In genomic region chr19:46732966-46733692, GRCh38 we compare ENCODE assay signal across 14 cellular contexts. TPM values are rescaled to one million over a fixed set of nuclear protein-coding genes. Genes with fewer than 3 reads are reported as not detected.
DNase-seq lines count a peak whose midpoint lies in the region; ATAC-seq and TF ChIP-seq lines count a peak whose summit lies in the region.
"Had no signal": no experiment of that assay in that cellular context is flagged by ENCODE, and none has a peak within 500 bp of the region (broad histone marks: within the 10 kb centered on the region; RNA-seq: fewer than 3 reads in every experiment).

No MANE protein-coding gene starts in this region.

- H3F3A ChIP-seq in SK-N-SH (replicated peaks; ENCODE audit: insufficient read depth), result peaks cover 17% of the 10 kb centered on the region

- TF ChIP-seq RAD21 in SK-N-SH (IDR thresholded peaks at IDR 0.05; ENCODE audit: low read length), result no peak

- peaks cover 72% of the 10 kb centered on the region for H4K20me1 ChIP-seq in SK-N-SH (ENCODE audit: insufficient read depth)

- DNase-seq in SK-N-SH (no peak), astrocyte of the cerebellum (ENCODE audit: low read depth) (no peak), left ventricle myocardium superior (peak; percentile 49), upper lobe of right lung (peak; percentile 73), iPS-NIHi7 (ENCODE audit: extremely low spot score) (no peak)
- DNase-seq: activated naive CD8-positive, alpha-beta T cell treated with anti-CD3 and anti-CD28 coated beads, Interleukin-2, amount 10 ng/mL, durations not matched to agents 7 days and 5 days; DND-41; endodermal cell; NCI-H1092; NCI-H526 had no signal

- no peak for ATAC-seq in SK-N-SH treated with all-trans-retinoic acid at 6 μM for 48 hours
- peak; percentile 17 for ATAC-seq in left ventricle myocardium superior
- ATAC-seq in upper lobe of right lung, result peak; percentile 74
- ATAC-seq in GM21737 (IDR thresholded peaks at IDR 0.05; ENCODE audit: unreplicated experiment), result no peak
- ATAC-seq in GM18858 (IDR thresholded peaks at IDR 0.05; ENCODE audit: unreplicated experiment), result no peak

- TF ChIP-seq CTCF in SK-N-SH (IDR thresholded peaks at IDR 0.05), result no peak
- TF ChIP-seq CTCF in astrocyte of the cerebellum (IDR thresholded peaks at IDR 0.05; ENCODE audit: low read depth, low read length, missing control alignments), result peak; percentile 10
- TF ChIP-seq CTCF in upper lobe of right lung (IDR thresholded peaks at IDR 0.05), result no peak

- H3K9me3 ChIP-seq in SK-N-SH (no peaks in the 10 kb centered on the region), upper lobe of right lung (no peaks in the 10 kb centered on the region)

- no peaks in the 10 kb centered on the region for H3K9me2 ChIP-seq in SK-N-SH

- 84% methylated on average over 13 of the region's 24 CpGs for WGBS in SK-N-SH (ENCODE audit: low lambda C conversion rate)

- TF ChIP-seq EP300 in SK-N-SH (IDR thresholded peaks at IDR 0.05; ENCODE audit: borderline replicate concordance in 1 of 2, low read depth in 1 of 2, low read length in 1 of 2), result no peak

- H3K27me3 ChIP-seq in SK-N-SH (ENCODE audit: insufficient read depth) (no peaks in the 10 kb centered on the region), upper lobe of right lung (no peaks in the 10 kb centered on the region)

- in situ Hi-C loops in astrocyte of the cerebellum (cut with HindIII; ENCODE audit: low sequenced_read_pairs), result no loop called here

- CTCF ChIA-PET in SK-N-SH (lab: Yijun Ruan, JAX), result interaction anchor here (1.4 to 1.5 kb wide), 2 partner anchors 119 to 121 kb away, joined by 3 read pairs; no protein-coding TSS in a partner anchor

- H3K4me3 ChIP-seq in SK-N-SH (ENCODE audit: low read depth in 2 of 2, low read length in 1 of 2) (no peak overlapping the region), astrocyte of the cerebellum (ENCODE audit: low read depth, low read length) (no peak overlapping the region), upper lobe of right lung (no peak overlapping the region)

- intact Hi-C loops in left ventricle myocardium superior (cut with micrococcal nuclease) (no loop called here), upper lobe of right lung (cut with DNase I) (no loop called here)

- no peak overlapping the region for H3K4me2 ChIP-seq in SK-N-SH

- H3K9ac ChIP-seq in SK-N-SH, result no peak overlapping the region

- H3K27ac ChIP-seq in SK-N-SH (ENCODE audit: low read depth in 2 of 2, low read length in 1 of 2) (no peak overlapping the region), upper lobe of right lung (peak overlapping the region; percentile 11)
- H3K27ac ChIP-seq: 22Rv1 had no signal

- no peak overlapping the region for H2AFZ ChIP-seq in SK-N-SH (ENCODE audit: low read depth)

- POLR2A ChIA-PET in SK-N-SH (lab: Yijun Ruan, JAX), result no interaction called here

- H3K4me1 ChIP-seq in SK-N-SH (ENCODE audit: control insufficient read depth in 1 of 2, insufficient read depth in 2 of 2, low read depth in 1 of 2, low read length in 1 of 2) (peaks cover 8 to 10% of the 10 kb centered on the region in 2 experiments; a peak in 2 of 4 replicates), upper lobe of right lung (peaks cover 35% of the 10 kb centered on the region)

- H3K36me3 ChIP-seq in SK-N-SH (replicated peaks in 1 of 2; ENCODE audit: control insufficient read depth in 1 of 2, insufficient read depth in 2 of 2, low read length in 1 of 2) (peaks cover 29 to 77% of the 10 kb centered on the region in 2 experiments), upper lobe of right lung (peaks cover 84% of the 10 kb centered on the region)

- H3K79me2 ChIP-seq in SK-N-SH (ENCODE audit: insufficient read depth), result peaks cover 73% of the 10 kb centered on the region

TF ChIP-seq in SK-N-SH, 30 proteins besides CTCF, POLR2A, EP300 and RAD21:
- TF ChIP-seq USF1 (IDR thresholded peaks at IDR 0.05; ENCODE audit: borderline replicate concordance, low read depth) (no peak), FOSL2 (IDR thresholded peaks at IDR 0.05; ENCODE audit: borderline replicate concordance, low read depth) (peak; percentile 12; the same call in 1 of the 2 replicates)

TF ChIP-seq in SK-N-SH treated with all-trans-retinoic acid at 6 μM for 48 hours, 23 proteins besides CTCF, POLR2A, EP300 and RAD21:
- TF ChIP-seq PPARA (CRISPR knock-in tag; IDR thresholded peaks at IDR 0.05; ENCODE audit: borderline replicate concordance) (no peak), BACH2 (CRISPR knock-in tag; IDR thresholded peaks at IDR 0.05; ENCODE audit: borderline replicate concordance) (no peak), GLIS3 (CRISPR knock-in tag; IDR thresholded peaks at IDR 0.05) (no peak), ZC3H10 (CRISPR knock-in tag; IDR thresholded peaks at IDR 0.05) (no peak), CSRNP3 (CRISPR knock-in tag; IDR thresholded peaks at IDR 0.05) (no peak), RARB (CRISPR knock-in tag; IDR thresholded peaks at IDR 0.05) (no peak), ESRRG (CRISPR knock-in tag; IDR thresholded peaks at IDR 0.05) (no peak)
- TF ChIP-seq, protein P1, sequence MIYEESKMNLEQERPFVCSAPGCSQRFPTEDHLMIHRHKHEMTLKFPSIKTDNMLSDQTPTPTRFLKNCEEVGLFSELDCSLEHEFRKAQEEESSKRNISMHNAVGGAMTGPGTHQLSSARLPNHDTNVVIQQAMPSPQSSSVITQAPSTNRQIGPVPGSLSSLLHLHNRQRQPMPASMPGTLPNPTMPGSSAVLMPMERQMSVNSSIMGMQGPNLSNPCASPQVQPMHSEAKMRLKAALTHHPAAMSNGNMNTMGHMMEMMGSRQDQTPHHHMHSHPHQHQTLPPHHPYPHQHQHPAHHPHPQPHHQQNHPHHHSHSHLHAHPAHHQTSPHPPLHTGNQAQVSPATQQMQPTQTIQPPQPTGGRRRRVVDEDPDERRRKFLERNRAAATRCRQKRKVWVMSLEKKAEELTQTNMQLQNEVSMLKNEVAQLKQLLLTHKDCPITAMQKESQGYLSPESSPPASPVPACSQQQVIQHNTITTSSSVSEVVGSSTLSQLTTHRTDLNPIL (CRISPR knock-in tag; IDR thresholded peaks at IDR 0.05; ENCODE audit: low read depth), result no peak

RNA-seq across cellular contexts. Expression of gene FKRP, which starts 12.7 kb away (rescaled TPM):
- 30.4 and 37.3 TPM in 2 replicates for polyA plus RNA-seq in SK-N-SH (2012; rRNA removed)
- 17.3 and 24.0 TPM in 2 replicates for polyA plus RNA-seq in SK-N-SH (2012; cell fraction: cytosol; rRNA removed)
- polyA plus RNA-seq in SK-N-SH (2012; cell fraction: nucleus; rRNA removed), result 89.1 and 93.7 TPM in 2 replicates
- 15.3 TPM for total RNA-seq in left ventricle myocardium superior
- total RNA-seq in upper lobe of right lung, result 14.2 TPM

RNA-seq across cellular contexts. Expression of gene STRN4, which starts 13.1 kb away (rescaled TPM):
- 73.1 and 92.8 TPM in 2 replicates for polyA plus RNA-seq in SK-N-SH (2012; rRNA removed)
- polyA plus RNA-seq in SK-N-SH (2012; cell fraction: cytosol; rRNA removed), result 53.2 and 65.2 TPM in 2 replicates
- 174 and 181 TPM in 2 replicates for polyA plus RNA-seq in SK-N-SH (2012; cell fraction: nucleus; rRNA removed)
- 49.0 TPM for total RNA-seq in left ventricle myocardium superior
- total RNA-seq in upper lobe of right lung, result 68.5 TPM

RNA-seq across cellular contexts. Expression of gene PRKD2, which starts 16.2 kb away (rescaled TPM):
- polyA plus RNA-seq in SK-N-SH (2012; rRNA removed), result 14.1 and 21.4 TPM in 2 replicates
- polyA plus RNA-seq in SK-N-SH (2012; cell fraction: cytosol; rRNA removed), result 12.2 and 20.2 TPM in 2 replicates
- polyA plus RNA-seq in SK-N-SH (2012; cell fraction: nucleus; rRNA removed), result 47.3 and 60.3 TPM in 2 replicates
- total RNA-seq in left ventricle myocardium superior (9.3 TPM), upper lobe of right lung (58.9 TPM)

RNA-seq across cellular contexts. Expression of gene SLC1A5, which starts 55.3 kb away (rescaled TPM):
- polyA plus RNA-seq in SK-N-SH (2012; rRNA removed), result 76.7 and 80.4 TPM in 2 replicates
- polyA plus RNA-seq in SK-N-SH (2012; cell fraction: cytosol; rRNA removed), result 38.6 and 52.9 TPM in 2 replicates
- 59.2 and 69.9 TPM in 2 replicates for polyA plus RNA-seq in SK-N-SH (2012; cell fraction: nucleus; rRNA removed)
- total RNA-seq in left ventricle myocardium superior (6.9 TPM), upper lobe of right lung (133 TPM)

Comparison
In these comparisons a context has a peak if more than half of its experiments do, and no peak if none do; other contexts are left out.
1. DNase-seq: peak in left ventricle myocardium superior (single experiment) and upper lobe of right lung (single experiment); none in SK-N-SH (single experiment), astrocyte of the cerebellum (single experiment) and iPS-NIHi7 (single experiment).
2. ATAC-seq: peak in left ventricle myocardium superior (single experiment) and upper lobe of right lung (single experiment); none in SK-N-SH treated with all-trans-retinoic acid at 6 μM for 48 hours (single experiment), GM21737 (single experiment) and GM18858 (single experiment).